In the genomic region with DNA sequence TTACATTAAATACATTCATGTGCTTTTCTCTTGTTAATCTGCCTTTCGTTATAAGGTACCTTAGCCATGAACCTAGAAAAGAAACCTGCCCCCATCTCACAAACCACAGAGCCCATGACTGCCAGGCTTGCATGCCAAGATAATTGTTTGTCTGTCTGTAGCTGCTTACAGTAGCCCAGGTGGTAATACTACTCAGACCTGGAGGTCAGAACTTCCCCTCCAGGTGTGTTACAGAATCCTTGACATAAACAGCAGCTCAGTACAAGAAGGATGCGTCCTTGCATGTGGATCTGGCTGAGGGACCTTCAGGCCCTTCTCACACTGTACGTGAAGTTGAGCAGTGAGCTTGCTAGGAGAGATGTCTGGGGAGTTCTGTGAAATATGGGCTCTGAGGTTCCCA, we compare ENCODE assay signal across 1 cellular context.
TF ChIP-seq lines count a peak whose summit lies in the region.

No MANE protein-coding gene starts in this region.

TF ChIP-seq in H1, 55 proteins besides CTCF, POLR2A, EP300 and RAD21:
- TF ChIP-seq TEAD4 (IDR thresholded peaks at IDR 0.05; ENCODE audit: low read depth, low read length) (no peak), CTBP2 (IDR thresholded peaks at IDR 0.05; ENCODE audit: borderline replicate concordance, insufficient read depth, insufficient read length, low read length) (no peak), MAFK (IDR thresholded peaks at IDR 0.05; ENCODE audit: low read depth, low read length) (no peak), CHD2 (IDR thresholded peaks at IDR 0.05; ENCODE audit: low read length) (no peak), SUZ12 (IDR thresholded peaks at IDR 0.05; ENCODE audit: low read length) (no peak), CEBPB (IDR thresholded peaks at IDR 0.05; ENCODE audit: low read depth, low read length) (no peak), JUN (IDR thresholded peaks at IDR 0.05; ENCODE audit: low read depth, low read length) (no peak), GTF2F1 (IDR thresholded peaks at IDR 0.05; ENCODE audit: borderline replicate concordance, low read depth, low read length) (no peak), JUND (IDR thresholded peaks at IDR 0.05; ENCODE audit: low read length) (no peak), SP4 (IDR thresholded peaks at IDR 0.05; ENCODE audit: low read length) (no peak), HDAC6 (IDR thresholded peaks at IDR 0.05; ENCODE audit: low read depth, low read length) (no peak), RXRA (IDR thresholded peaks at IDR 0.05; ENCODE audit: insufficient read depth, low read depth, low read length) (no peak)
- TF ChIP-seq, protein P1, sequence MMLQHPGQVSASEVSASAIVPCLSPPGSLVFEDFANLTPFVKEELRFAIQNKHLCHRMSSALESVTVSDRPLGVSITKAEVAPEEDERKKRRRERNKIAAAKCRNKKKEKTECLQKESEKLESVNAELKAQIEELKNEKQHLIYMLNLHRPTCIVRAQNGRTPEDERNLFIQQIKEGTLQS (IDR thresholded peaks at IDR 0.05; ENCODE audit: insufficient read depth, low read depth, low read length): no peak
- TF ChIP-seq, protein P2, sequence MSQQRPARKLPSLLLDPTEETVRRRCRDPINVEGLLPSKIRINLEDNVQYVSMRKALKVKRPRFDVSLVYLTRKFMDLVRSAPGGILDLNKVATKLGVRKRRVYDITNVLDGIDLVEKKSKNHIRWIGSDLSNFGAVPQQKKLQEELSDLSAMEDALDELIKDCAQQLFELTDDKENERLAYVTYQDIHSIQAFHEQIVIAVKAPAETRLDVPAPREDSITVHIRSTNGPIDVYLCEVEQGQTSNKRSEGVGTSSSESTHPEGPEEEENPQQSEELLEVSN (IDR thresholded peaks at IDR 0.05): no peak
- TF ChIP-seq, protein P3, sequence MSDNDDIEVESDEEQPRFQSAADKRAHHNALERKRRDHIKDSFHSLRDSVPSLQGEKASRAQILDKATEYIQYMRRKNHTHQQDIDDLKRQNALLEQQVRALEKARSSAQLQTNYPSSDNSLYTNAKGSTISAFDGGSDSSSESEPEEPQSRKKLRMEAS (IDR thresholded peaks at IDR 0.05): no peak
- TF ChIP-seq, protein P4, sequence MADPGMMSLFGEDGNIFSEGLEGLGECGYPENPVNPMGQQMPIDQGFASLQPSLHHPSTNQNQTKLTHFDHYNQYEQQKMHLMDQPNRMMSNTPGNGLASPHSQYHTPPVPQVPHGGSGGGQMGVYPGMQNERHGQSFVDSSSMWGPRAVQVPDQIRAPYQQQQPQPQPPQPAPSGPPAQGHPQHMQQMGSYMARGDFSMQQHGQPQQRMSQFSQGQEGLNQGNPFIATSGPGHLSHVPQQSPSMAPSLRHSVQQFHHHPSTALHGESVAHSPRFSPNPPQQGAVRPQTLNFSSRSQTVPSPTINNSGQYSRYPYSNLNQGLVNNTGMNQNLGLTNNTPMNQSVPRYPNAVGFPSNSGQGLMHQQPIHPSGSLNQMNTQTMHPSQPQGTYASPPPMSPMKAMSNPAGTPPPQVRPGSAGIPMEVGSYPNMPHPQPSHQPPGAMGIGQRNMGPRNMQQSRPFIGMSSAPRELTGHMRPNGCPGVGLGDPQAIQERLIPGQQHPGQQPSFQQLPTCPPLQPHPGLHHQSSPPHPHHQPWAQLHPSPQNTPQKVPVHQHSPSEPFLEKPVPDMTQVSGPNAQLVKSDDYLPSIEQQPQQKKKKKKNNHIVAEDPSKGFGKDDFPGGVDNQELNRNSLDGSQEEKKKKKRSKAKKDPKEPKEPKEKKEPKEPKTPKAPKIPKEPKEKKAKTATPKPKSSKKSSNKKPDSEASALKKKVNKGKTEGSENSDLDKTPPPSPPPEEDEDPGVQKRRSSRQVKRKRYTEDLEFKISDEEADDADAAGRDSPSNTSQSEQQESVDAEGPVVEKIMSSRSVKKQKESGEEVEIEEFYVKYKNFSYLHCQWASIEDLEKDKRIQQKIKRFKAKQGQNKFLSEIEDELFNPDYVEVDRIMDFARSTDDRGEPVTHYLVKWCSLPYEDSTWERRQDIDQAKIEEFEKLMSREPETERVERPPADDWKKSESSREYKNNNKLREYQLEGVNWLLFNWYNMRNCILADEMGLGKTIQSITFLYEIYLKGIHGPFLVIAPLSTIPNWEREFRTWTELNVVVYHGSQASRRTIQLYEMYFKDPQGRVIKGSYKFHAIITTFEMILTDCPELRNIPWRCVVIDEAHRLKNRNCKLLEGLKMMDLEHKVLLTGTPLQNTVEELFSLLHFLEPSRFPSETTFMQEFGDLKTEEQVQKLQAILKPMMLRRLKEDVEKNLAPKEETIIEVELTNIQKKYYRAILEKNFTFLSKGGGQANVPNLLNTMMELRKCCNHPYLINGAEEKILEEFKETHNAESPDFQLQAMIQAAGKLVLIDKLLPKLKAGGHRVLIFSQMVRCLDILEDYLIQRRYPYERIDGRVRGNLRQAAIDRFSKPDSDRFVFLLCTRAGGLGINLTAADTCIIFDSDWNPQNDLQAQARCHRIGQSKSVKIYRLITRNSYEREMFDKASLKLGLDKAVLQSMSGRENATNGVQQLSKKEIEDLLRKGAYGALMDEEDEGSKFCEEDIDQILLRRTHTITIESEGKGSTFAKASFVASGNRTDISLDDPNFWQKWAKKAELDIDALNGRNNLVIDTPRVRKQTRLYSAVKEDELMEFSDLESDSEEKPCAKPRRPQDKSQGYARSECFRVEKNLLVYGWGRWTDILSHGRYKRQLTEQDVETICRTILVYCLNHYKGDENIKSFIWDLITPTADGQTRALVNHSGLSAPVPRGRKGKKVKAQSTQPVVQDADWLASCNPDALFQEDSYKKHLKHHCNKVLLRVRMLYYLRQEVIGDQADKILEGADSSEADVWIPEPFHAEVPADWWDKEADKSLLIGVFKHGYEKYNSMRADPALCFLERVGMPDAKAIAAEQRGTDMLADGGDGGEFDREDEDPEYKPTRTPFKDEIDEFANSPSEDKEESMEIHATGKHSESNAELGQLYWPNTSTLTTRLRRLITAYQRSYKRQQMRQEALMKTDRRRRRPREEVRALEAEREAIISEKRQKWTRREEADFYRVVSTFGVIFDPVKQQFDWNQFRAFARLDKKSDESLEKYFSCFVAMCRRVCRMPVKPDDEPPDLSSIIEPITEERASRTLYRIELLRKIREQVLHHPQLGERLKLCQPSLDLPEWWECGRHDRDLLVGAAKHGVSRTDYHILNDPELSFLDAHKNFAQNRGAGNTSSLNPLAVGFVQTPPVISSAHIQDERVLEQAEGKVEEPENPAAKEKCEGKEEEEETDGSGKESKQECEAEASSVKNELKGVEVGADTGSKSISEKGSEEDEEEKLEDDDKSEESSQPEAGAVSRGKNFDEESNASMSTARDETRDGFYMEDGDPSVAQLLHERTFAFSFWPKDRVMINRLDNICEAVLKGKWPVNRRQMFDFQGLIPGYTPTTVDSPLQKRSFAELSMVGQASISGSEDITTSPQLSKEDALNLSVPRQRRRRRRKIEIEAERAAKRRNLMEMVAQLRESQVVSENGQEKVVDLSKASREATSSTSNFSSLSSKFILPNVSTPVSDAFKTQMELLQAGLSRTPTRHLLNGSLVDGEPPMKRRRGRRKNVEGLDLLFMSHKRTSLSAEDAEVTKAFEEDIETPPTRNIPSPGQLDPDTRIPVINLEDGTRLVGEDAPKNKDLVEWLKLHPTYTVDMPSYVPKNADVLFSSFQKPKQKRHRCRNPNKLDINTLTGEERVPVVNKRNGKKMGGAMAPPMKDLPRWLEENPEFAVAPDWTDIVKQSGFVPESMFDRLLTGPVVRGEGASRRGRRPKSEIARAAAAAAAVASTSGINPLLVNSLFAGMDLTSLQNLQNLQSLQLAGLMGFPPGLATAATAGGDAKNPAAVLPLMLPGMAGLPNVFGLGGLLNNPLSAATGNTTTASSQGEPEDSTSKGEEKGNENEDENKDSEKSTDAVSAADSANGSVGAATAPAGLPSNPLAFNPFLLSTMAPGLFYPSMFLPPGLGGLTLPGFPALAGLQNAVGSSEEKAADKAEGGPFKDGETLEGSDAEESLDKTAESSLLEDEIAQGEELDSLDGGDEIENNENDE (IDR thresholded peaks at IDR 0.05; ENCODE audit: insufficient replicate concordance, low read length): no peak
- TF ChIP-seq, protein P5, sequence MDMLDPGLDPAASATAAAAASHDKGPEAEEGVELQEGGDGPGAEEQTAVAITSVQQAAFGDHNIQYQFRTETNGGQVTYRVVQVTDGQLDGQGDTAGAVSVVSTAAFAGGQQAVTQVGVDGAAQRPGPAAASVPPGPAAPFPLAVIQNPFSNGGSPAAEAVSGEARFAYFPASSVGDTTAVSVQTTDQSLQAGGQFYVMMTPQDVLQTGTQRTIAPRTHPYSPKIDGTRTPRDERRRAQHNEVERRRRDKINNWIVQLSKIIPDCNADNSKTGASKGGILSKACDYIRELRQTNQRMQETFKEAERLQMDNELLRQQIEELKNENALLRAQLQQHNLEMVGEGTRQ (IDR thresholded peaks at IDR 0.05; ENCODE audit: low read length): no peak
